Comparison of ENCODE assay signal across 8 cellular contexts in the genomic region with DNA sequence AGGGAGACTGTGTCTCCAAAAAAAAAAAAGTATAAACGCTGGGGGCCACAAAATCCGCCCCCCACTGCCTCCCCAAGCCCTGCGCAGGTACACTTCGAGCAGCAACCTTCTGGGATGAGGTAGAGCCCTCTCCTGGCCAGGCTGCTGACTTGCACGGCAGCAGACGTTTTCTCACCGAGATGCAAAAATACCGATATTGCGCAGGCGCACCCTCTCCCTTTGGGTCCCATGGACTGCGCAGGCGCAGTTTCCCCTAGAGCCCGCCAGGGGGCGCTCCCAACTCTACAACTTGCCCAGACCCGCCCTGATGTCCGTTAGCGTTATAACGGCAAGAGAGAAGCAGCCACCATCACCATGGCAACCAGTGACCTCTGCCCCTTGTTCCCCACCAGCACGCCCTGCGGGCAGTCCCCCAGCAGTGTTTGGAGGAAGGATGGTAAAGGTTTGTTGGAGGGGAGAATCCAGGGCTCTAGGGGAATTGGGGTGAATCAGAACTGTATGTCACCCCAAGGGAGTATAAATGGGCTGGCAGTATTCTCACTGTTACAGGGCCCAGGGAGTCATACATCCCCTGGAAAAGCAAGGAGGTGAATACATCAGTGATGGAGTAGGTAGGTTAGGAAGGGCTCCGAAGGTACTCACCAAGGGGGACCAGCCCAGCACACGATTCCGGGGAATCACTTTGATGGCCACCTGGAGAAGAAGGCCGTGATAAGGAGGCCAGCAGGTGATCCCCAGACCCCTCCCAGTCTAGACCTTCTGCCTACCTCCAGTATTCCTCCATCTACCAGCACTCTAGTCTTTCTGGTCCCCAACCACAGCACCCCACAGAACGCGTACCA. TPM values are rescaled to one million over a fixed set of nuclear protein-coding genes. Genes with fewer than 3 reads are reported as not detected.
DNase-seq lines count a peak whose midpoint lies in the region; ATAC-seq and TF ChIP-seq lines count a peak whose summit lies in the region.

No MANE protein-coding gene starts in this region.

- H2AFZ ChIP-seq in ACC112 (ENCODE audit: low read length, unreplicated experiment): no peak overlapping the region

- H3K9ac ChIP-seq in liver (ENCODE audit: low read depth in 1 of 2, low read length in 2 of 2): peak overlapping the region; percentile 27 to 67

- WGBS in liver: 19% methylated on average over 26 of the region's 26 CpGs

- no peaks in the 10 kb centered on the region for H3K9me3 ChIP-seq in liver (ENCODE audit: control insufficient read depth in 4 of 4, low read length in 3 of 4)

- H3K4me1 ChIP-seq in ACC112 (ENCODE audit: control insufficient read depth, insufficient read depth, low read length, unreplicated experiment) (peaks cover 10% of the 10 kb centered on the region), liver (ENCODE audit: control insufficient read depth in 4 of 4, insufficient read depth in 4 of 4, low read length in 3 of 4) (peaks cover 5 to 39% (median 10%) of the 10 kb centered on the region in 4 donors)

- H3K27ac ChIP-seq in ACC112 (ENCODE audit: low read depth, low read length) (no peak overlapping the region), liver (ENCODE audit: low read depth in 1 of 2, low read length in 2 of 2) (peak overlapping the region in 1 of 2 donors; percentile 36)

- H3K36me3 ChIP-seq in ACC112 (ENCODE audit: insufficient read depth, low read length) (no peaks in the 10 kb centered on the region), liver (ENCODE audit: control insufficient read depth in 4 of 4, insufficient read depth in 3 of 4, low read depth in 1 of 4, low read length in 3 of 4) (peaks cover 0 to 3% (median under 1%) of the 10 kb centered on the region in 4 donors)

- peak overlapping the region; percentile 87 for H3K4me3 ChIP-seq in ACC112 (ENCODE audit: low read depth, low read length)
- peak overlapping the region in 2 of 3 donors; percentile 26 to 54 for H3K4me3 ChIP-seq in liver (ENCODE audit: low read depth in 1 of 3, low read length in 3 of 3)

- TF ChIP-seq RAD21 in liver (IDR thresholded peaks at IDR 0.05): peak; percentile 73 to 81

- ATAC-seq in GM18867 (IDR thresholded peaks at IDR 0.05; ENCODE audit: unreplicated experiment) (peak; percentile 46), HG03565 (IDR thresholded peaks at IDR 0.05; ENCODE audit: unreplicated experiment) (peak; percentile 36)

- DNase-seq in NCI-H748 treated with DMSO at 0.1 percent for 48 hours (lab: John Stamatoyannopoulos, UW) (peak; percentile 91), dermis blood vessel endothelial cell (peak; percentile 88)
- peak; percentile 78 to 81 for DNase-seq in activated CD4-positive, alpha-beta T cell treated with anti-CD3 and anti-CD28 coated beads, Interleukin-2, amount 50 U/mL, for 4 hours
- peak; percentile 79 for DNase-seq in stimulated activated CD4-positive, alpha-beta T cell treated with anti-CD3 and anti-CD28 coated beads, Interleukin-4, amount 100 ng/mL, for 1 hour

- no peaks in the 10 kb centered on the region for H3K79me2 ChIP-seq in ACC112 (ENCODE audit: control insufficient read depth, insufficient read depth, low read length, unreplicated experiment)

- no peaks in the 10 kb centered on the region for H3K27me3 ChIP-seq in ACC112 (ENCODE audit: insufficient read depth, low read length)
- peaks cover 0 to 2% (median 0%) of the 10 kb centered on the region in 4 donors for H3K27me3 ChIP-seq in liver (ENCODE audit: control insufficient read depth in 4 of 4, insufficient read depth in 4 of 4, low read length in 3 of 4)

- peak; percentile 96 for TF ChIP-seq CTCF in liver (IDR thresholded peaks at IDR 0.05; ENCODE audit: low read depth, low read length, missing input control)

TF ChIP-seq in liver, 16 proteins besides CTCF, POLR2A, EP300 and RAD21:
- TF ChIP-seq RXRA (IDR thresholded peaks at IDR 0.05): no peak
- no peak for TF ChIP-seq FOXA1 (IDR thresholded peaks at IDR 0.05)
- TF ChIP-seq HNF4G (IDR thresholded peaks at IDR 0.05): no peak
- TF ChIP-seq YY1 (IDR thresholded peaks at IDR 0.05): peak; percentile 15
- TF ChIP-seq NR2F2 (IDR thresholded peaks at IDR 0.05): peak; percentile 85
- no peak for TF ChIP-seq TAF1 (conservative IDR thresholded peaks at IDR 0.05)
- no peak for TF ChIP-seq FOXA2 (IDR thresholded peaks at IDR 0.05)
- peak in 1 of 2 donors; percentile 27 for TF ChIP-seq HNF4A (conservative IDR thresholded peaks at IDR 0.05)

RNA-seq across cellular contexts. Expression of gene PIM2, which starts 1.5 kb away (rescaled TPM):
- total RNA-seq in dermis blood vessel endothelial cell: 4.8 and 6.5 TPM in 2 replicates
- total RNA-seq in liver: 10 to 100 TPM in 1 of 2 donors, 1 to 10 TPM in 1; 5.8 to 28.3 TPM
- polyA plus RNA-seq in liver: 1 to 10 TPM; 4.5 to 8.1 TPM

RNA-seq across cellular contexts. Expression of gene SLC35A2, which starts 5.9 kb away (rescaled TPM):
- total RNA-seq in dermis blood vessel endothelial cell (13.6 and 16.7 TPM in 2 replicates), liver (10 to 100 TPM; 10.0 to 15.5 TPM)
- 10 to 100 TPM; 13.3 to 26.9 TPM for polyA plus RNA-seq in liver

RNA-seq across cellular contexts. Expression of gene PQBP1, which starts 19.6 kb away (rescaled TPM):
- 75.2 and 87.1 TPM in 2 replicates for total RNA-seq in dermis blood vessel endothelial cell
- total RNA-seq in liver: 10 to 100 TPM; 22.0 to 34.6 TPM
- polyA plus RNA-seq in liver: 10 to 100 TPM; 40.0 to 44.3 TPM

RNA-seq across cellular contexts. Expression of gene TIMM17B, which starts 19.8 kb away (rescaled TPM):
- total RNA-seq in dermis blood vessel endothelial cell (25.3 and 27.1 TPM in 2 replicates), liver (10 to 100 TPM; 22.8 to 25.9 TPM)
- polyA plus RNA-seq in liver: 10 to 100 TPM; 34.2 to 53.1 TPM

RNA-seq across cellular contexts. Expression of gene OTUD5, which starts 40.0 kb away (rescaled TPM):
- 29.4 and 38.2 TPM in 2 replicates for total RNA-seq in dermis blood vessel endothelial cell
- total RNA-seq in liver: 10 to 100 TPM; 17.0 to 29.3 TPM
- 10 to 100 TPM in 1 of 2 donors, 1 to 10 TPM in 1; 9.3 to 18.8 TPM for polyA plus RNA-seq in liver
